1 cellular context compared by ENCODE assay signal in genomic region chr17:17613708-17614114, GRCh38.
TF ChIP-seq lines count a peak whose summit lies in the region.

No MANE protein-coding gene starts in this region.

TF ChIP-seq in HEK293, 187 proteins besides CTCF, POLR2A, EP300 and RAD21 (continued from another document):
- TF ChIP-seq SETDB1 (IDR thresholded peaks at IDR 0.05; ENCODE audit: insufficient read length, low read length) = peak; percentile 82
- TF ChIP-seq ZNF529 (tag by site-specific recombination; IDR thresholded peaks at IDR 0.05; ENCODE audit: insufficient replicate concordance) = no peak
